In genomic region chr11:125772834-125773505, GRCh38 we compare ENCODE assay signal across 22 cellular contexts. TPM values are rescaled to one million over a fixed set of nuclear protein-coding genes. Genes with fewer than 3 reads are reported as not detected.
DNase-seq lines count a peak whose midpoint lies in the region; ATAC-seq, FAIRE-seq and TF ChIP-seq lines count a peak whose summit lies in the region.
"Had no signal": no experiment of that assay in that cellular context is flagged by ENCODE, and none has a peak within 500 bp of the region (broad histone marks: within the 10 kb centered on the region; RNA-seq: fewer than 3 reads in every experiment).

No MANE protein-coding gene starts in this region.

- H3K4me3 ChIP-seq in BJ (ENCODE audit: low read depth, low read length) (no peak overlapping the region), MG63 (no peak overlapping the region), endothelial cell of umbilical vein (replicated peaks in 1 of 3; ENCODE audit: insufficient read depth in 1 of 3, low read depth in 1 of 3, low read length in 3 of 3) (no peak overlapping the region)
- H3K4me3 ChIP-seq: BLaER1 treated with 17β-estradiol and CSF1 and Interleukin-3, amounts not matched to agents 10 nM and 100 nM; GM23338; suprapubic skin had no signal

- H3K9me3 Mint-ChIP-seq in T-cell = no peaks in the 10 kb centered on the region
- H3K9me3 Mint-ChIP-seq: GM23338; naive thymus-derived CD8-positive, alpha-beta T cell had no signal

- H3K9me3 ChIP-seq in MG63 = peaks cover 3% of the 10 kb centered on the region; the same call in 1 of the 2 replicates
- no peaks in the 10 kb centered on the region for H3K9me3 ChIP-seq in endothelial cell of umbilical vein (replicated peaks; ENCODE audit: control insufficient read depth, insufficient read depth, low read length)
- H3K9me3 ChIP-seq: BLaER1 treated with 17β-estradiol and CSF1 and Interleukin-3, amounts not matched to agents 10 nM and 100 nM; suprapubic skin had no signal

- no peaks in the 10 kb centered on the region for H3K79me2 ChIP-seq in endothelial cell of umbilical vein (ENCODE audit: control insufficient read depth, insufficient read depth, low read length)

- DNase-seq in BJ (ENCODE audit: low read depth) (peak; percentile 66), MG63 (peak; percentile 14), endothelial cell of umbilical vein (ENCODE audit: low read depth, low spot score) (no peak), myocyte (ENCODE audit: low read depth) (peak; percentile 6), frontal cortex (ENCODE audit: low spot score in 2 of 2) (no peak), NCI-H1105 (lab: John Stamatoyannopoulos, UW) (no peak), DMS 273 treated with DMSO at 0.1 percent for 48 hours (lab: John Stamatoyannopoulos, UW) (no peak), T-cell (no peak)
- DNase-seq: activated CD4-positive, alpha-beta T cell treated with anti-CD3 and anti-CD28 coated beads, Interleukin-2, amount 50 U/mL, for 4 hours; activated T-cell treated with anti-CD3 and anti-CD28 coated beads, Interleukin-2, amount 50 U/mL, for 1 hour; MM.1S; naive thymus-derived CD8-positive, alpha-beta T cell; NCI-H2029 treated with DMSO at 0.1 percent for 48 hours; NCI-H510A treated with DMSO at 0.1 percent for 48 hours; stimulated activated CD4-positive, alpha-beta T cell treated with anti-CD3 and anti-CD28 coated beads, Interleukin-1b, Interleukin-23, amount 100 ng/mL, for 48 hours had no signal

- H4K20me1 ChIP-seq in endothelial cell of umbilical vein (replicated peaks; ENCODE audit: control insufficient read depth, extremely low read depth, insufficient read depth, low read length) = no peaks in the 10 kb centered on the region
- H4K20me1 ChIP-seq: BLaER1 treated with 17β-estradiol and CSF1 and Interleukin-3, amounts not matched to agents 10 nM and 100 nM had no signal

- H3K27me3 ChIP-seq in BJ (ENCODE audit: control insufficient read depth, insufficient read depth, low read length) = peaks cover 4% of the 10 kb centered on the region
- peaks cover 23% of the 10 kb centered on the region for H3K27me3 ChIP-seq in MG63
- peaks cover 0 to 7% of the 10 kb centered on the region in 2 experiments for H3K27me3 ChIP-seq in endothelial cell of umbilical vein (ENCODE audit: control insufficient read depth in 2 of 2, insufficient read depth in 2 of 2, low read length in 2 of 2)
- H3K27me3 ChIP-seq: BLaER1 treated with 17β-estradiol and CSF1 and Interleukin-3, amounts not matched to agents 10 nM and 100 nM; suprapubic skin had no signal

- H3K9ac ChIP-seq in endothelial cell of umbilical vein (replicated peaks; ENCODE audit: extremely low read depth, insufficient read depth, low read length) = no peak overlapping the region
- H3K9ac ChIP-seq: BLaER1 treated with 17β-estradiol and CSF1 and Interleukin-3, amounts not matched to agents 10 nM and 100 nM had no signal

- POLR2A ChIA-PET in BJ (lab: Charles Lee) (no interaction called here), endothelial cell of umbilical vein (lab: Charles Lee) (no interaction called here), T-cell (lab: Charles Lee) (no interaction called here)

- TF ChIP-seq CTCF in BJ (IDR thresholded peaks at IDR 0.05; ENCODE audit: insufficient read depth, low read depth, low read length) (no peak), endothelial cell of umbilical vein (IDR thresholded peaks at IDR 0.05; ENCODE audit: extremely low read depth in 1 of 2, insufficient read depth in 1 of 2, low read depth in 1 of 2, low read length in 2 of 2) (no peak)

- no peak for FAIRE-seq in endothelial cell of umbilical vein (lab: Jason Lieb, UNC)
- FAIRE-seq in frontal cortex (lab: Jason Lieb, UNC) = no peak
- FAIRE-seq: TTC549 had no signal

- intact Hi-C loops in endothelial cell of umbilical vein (cut with micrococcal nuclease) = no loop called here

- no peak overlapping the region for H3K27ac Mint-ChIP-seq in T-cell
- H3K27ac Mint-ChIP-seq: activated naive CD8-positive, alpha-beta T cell; GM23338; naive thymus-derived CD8-positive, alpha-beta T cell had no signal

- no TSS peak for BruUV-seq in endothelial cell of umbilical vein (replicated peaks; lab: Mats Ljungman, UMichigan)

- dilution Hi-C loops in endothelial cell of umbilical vein (cut with MboI; ENCODE audit: extremely low pct_ligation_motif_present, low sequenced_read_pairs) = no loop called here

- no peak for TF ChIP-seq POLR2A in endothelial cell of umbilical vein (IDR thresholded peaks at IDR 0.05; ENCODE audit: low read depth, low read length)

- ATAC-seq in T-cell (replicated peaks in 1 of 4) = no peak
- ATAC-seq: GM23338; naive thymus-derived CD8-positive, alpha-beta T cell had no signal

- H3K27me3 Mint-ChIP-seq in T-cell = peaks cover 18 to 28% of the 10 kb centered on the region in 2 donors

- H3K36me3 ChIP-seq in BJ (ENCODE audit: control insufficient read depth, insufficient read depth, low read length) (no peaks in the 10 kb centered on the region), MG63 (no peaks in the 10 kb centered on the region), endothelial cell of umbilical vein (ENCODE audit: control insufficient read depth in 2 of 2, extremely low read depth in 1 of 2, insufficient read depth in 2 of 2, low read length in 2 of 2) (no peaks in the 10 kb centered on the region)
- H3K36me3 ChIP-seq: BLaER1 treated with 17β-estradiol and CSF1 and Interleukin-3, amounts not matched to agents 10 nM and 100 nM; suprapubic skin had no signal

- peaks cover 10% of the 10 kb centered on the region for H3K4me1 ChIP-seq in endothelial cell of umbilical vein (ENCODE audit: control insufficient read depth, extremely low read depth, insufficient read depth, low read length)
- H3K4me1 ChIP-seq: suprapubic skin had no signal

- H3K9me1 ChIP-seq in endothelial cell of umbilical vein (replicated peaks; ENCODE audit: control insufficient read depth, extremely low read depth, insufficient read depth, low read length) = no peaks in the 10 kb centered on the region

- H3K36me3 Mint-ChIP-seq in T-cell = no peaks in the 10 kb centered on the region
- H3K36me3 Mint-ChIP-seq: activated naive CD8-positive, alpha-beta T cell; naive thymus-derived CD8-positive, alpha-beta T cell had no signal

- H3K27ac ChIP-seq in endothelial cell of umbilical vein (ENCODE audit: insufficient read depth, low read depth, low read length) = no peak overlapping the region
- H3K27ac ChIP-seq: BLaER1 treated with 17β-estradiol and CSF1 and Interleukin-3, amounts not matched to agents 10 nM and 100 nM; suprapubic skin had no signal

- H3K4me2 ChIP-seq in endothelial cell of umbilical vein (ENCODE audit: insufficient read depth, low read length) = no peak overlapping the region
- H3K4me2 ChIP-seq: BLaER1 treated with 17β-estradiol and CSF1 and Interleukin-3, amounts not matched to agents 10 nM and 100 nM; GM23338 had no signal

- no peak overlapping the region for H2AFZ ChIP-seq in endothelial cell of umbilical vein (ENCODE audit: low read depth, low read length)
- H2AFZ ChIP-seq: GM23338 had no signal

- no peak overlapping the region for H3K4me3 Mint-ChIP-seq in T-cell
- H3K4me3 Mint-ChIP-seq: activated naive CD8-positive, alpha-beta T cell; GM23338; naive thymus-derived CD8-positive, alpha-beta T cell had no signal

- H3K4me1 Mint-ChIP-seq in T-cell = peaks cover 0 to 1% (median 0%) of the 10 kb centered on the region in 3 donors
- H3K4me1 Mint-ChIP-seq: GM23338 had no signal

- CTCF ChIA-PET in BJ (lab: Yijun Ruan, JAX) (interaction anchor here (1.4 kb wide), 1 partner anchor 9 kb away, joined by 3 read pairs; no protein-coding TSS in a partner anchor), endothelial cell of umbilical vein (lab: Charles Lee) (interaction anchor here (1.0 kb wide), 1 partner anchor 102 kb away, joined by 3 read pairs; no protein-coding TSS in a partner anchor), T-cell (lab: Charles Lee) (no interaction called here)

RNA-seq across cellular contexts. Expression of gene PATE2, which starts 5.7 kb away (rescaled TPM):
- polyA plus RNA-seq in BJ (2011; rRNA removed) = not detected in 2 replicates
- 0.09 TPM in 1 of 2 replicates, not detected in the other for polyA minus RNA-seq in BJ (2011; rRNA and poly(A)+ RNA removed)
- 0.07 TPM in 1 of 2 replicates, not detected in the other for total RNA-seq in MG63 (2014; rRNA removed; shearing (Covaris generic); ENCODE audit: low replicate concordance)
- 0.31 TPM in 1 of 2 replicates, not detected in the other for total RNA-seq in endothelial cell of umbilical vein
- not detected in 2 replicates for polyA plus RNA-seq in endothelial cell of umbilical vein
- not detected in 2 replicates for polyA plus RNA-seq in endothelial cell of umbilical vein (2011; cell fraction: cytosol; rRNA removed)
- 0.17 and 0.29 TPM in 2 replicates for polyA plus RNA-seq in endothelial cell of umbilical vein (2011; cell fraction: nucleus; rRNA removed)
- 0.16 TPM in 1 of 2 replicates, not detected in the other for polyA plus RNA-seq in endothelial cell of umbilical vein (2012)
- 0.41 TPM in 1 of 2 replicates, not detected in the other for polyA minus RNA-seq in endothelial cell of umbilical vein
- not detected for polyA minus RNA-seq in endothelial cell of umbilical vein (2011; cell fraction: cytosol; rRNA and poly(A)+ RNA removed)
- polyA minus RNA-seq in endothelial cell of umbilical vein (2011; cell fraction: nucleus; rRNA and poly(A)+ RNA removed) = 1.2 and 1.3 TPM in 2 replicates
- not detected in 2 replicates for total RNA-seq in myocyte
- not detected for polyA plus RNA-seq in myocyte (2012)
- 0.82 TPM for total RNA-seq in frontal cortex
- total RNA-seq in T-cell = not detected
- total RNA-seq: GM23338; naive thymus-derived CD8-positive, alpha-beta T cell; suprapubic skin had no signal
- polyA plus RNA-seq: naive thymus-derived CD8-positive, alpha-beta T cell had no signal

RNA-seq across cellular contexts. Expression of gene PATE3, which starts 15.0 kb away (rescaled TPM):
- not detected in 2 replicates for polyA plus RNA-seq in BJ (2011; rRNA removed)
- polyA minus RNA-seq in BJ (2011; rRNA and poly(A)+ RNA removed) = not detected in 2 replicates
- not detected in 2 replicates for total RNA-seq in MG63 (2014; rRNA removed; shearing (Covaris generic); ENCODE audit: low replicate concordance)
- total RNA-seq in endothelial cell of umbilical vein = not detected in 2 replicates
- not detected in 2 replicates for polyA plus RNA-seq in endothelial cell of umbilical vein
- polyA plus RNA-seq in endothelial cell of umbilical vein (2011; cell fraction: cytosol; rRNA removed) = not detected in 2 replicates
- polyA plus RNA-seq in endothelial cell of umbilical vein (2011; cell fraction: nucleus; rRNA removed) = not detected in 2 replicates
- polyA plus RNA-seq in endothelial cell of umbilical vein (2012) = not detected in 2 replicates
- polyA minus RNA-seq in endothelial cell of umbilical vein = not detected in 2 replicates
- polyA minus RNA-seq in endothelial cell of umbilical vein (2011; cell fraction: cytosol; rRNA and poly(A)+ RNA removed) = not detected
- not detected in 2 replicates for polyA minus RNA-seq in endothelial cell of umbilical vein (2011; cell fraction: nucleus; rRNA and poly(A)+ RNA removed)
- total RNA-seq in myocyte = not detected in 2 replicates
- polyA plus RNA-seq in myocyte (2012) = not detected
- total RNA-seq in frontal cortex = not detected
- not detected for total RNA-seq in T-cell
- total RNA-seq: cerebellum; GM23338; naive thymus-derived CD8-positive, alpha-beta T cell; SK-MEL-5; suprapubic skin had no signal
- polyA plus RNA-seq: GM23338; naive thymus-derived CD8-positive, alpha-beta T cell had no signal

RNA-seq across cellular contexts. Expression of gene PATE1, which starts 26.9 kb away (rescaled TPM):
- polyA plus RNA-seq in BJ (2011; rRNA removed) (not detected in 2 replicates), endothelial cell of umbilical vein (not detected in 2 replicates)
- not detected in 2 replicates for polyA minus RNA-seq in BJ (2011; rRNA and poly(A)+ RNA removed)
- total RNA-seq in MG63 (2014; rRNA removed; shearing (Covaris generic); ENCODE audit: low replicate concordance) = not detected in 2 replicates
- total RNA-seq in endothelial cell of umbilical vein (not detected in 2 replicates), myocyte (not detected in 2 replicates), frontal cortex (not detected), T-cell (not detected)
- polyA plus RNA-seq in endothelial cell of umbilical vein (2011; cell fraction: cytosol; rRNA removed) = not detected in 2 replicates
- polyA plus RNA-seq in endothelial cell of umbilical vein (2011; cell fraction: nucleus; rRNA removed) = not detected in 2 replicates
- not detected in 2 replicates for polyA plus RNA-seq in endothelial cell of umbilical vein (2012)
- polyA minus RNA-seq in endothelial cell of umbilical vein = not detected in 2 replicates
- not detected for polyA minus RNA-seq in endothelial cell of umbilical vein (2011; cell fraction: cytosol; rRNA and poly(A)+ RNA removed)
- polyA minus RNA-seq in endothelial cell of umbilical vein (2011; cell fraction: nucleus; rRNA and poly(A)+ RNA removed) = not detected in 2 replicates
- not detected for polyA plus RNA-seq in myocyte (2012)
- total RNA-seq: cerebellum; GM23338; naive thymus-derived CD8-positive, alpha-beta T cell; SK-MEL-5; suprapubic skin had no signal
- polyA plus RNA-seq: GM23338; naive thymus-derived CD8-positive, alpha-beta T cell had no signal

Comparison
In these comparisons a context has a peak if more than half of its experiments do, and no peak if none do; other contexts are left out.
1. DNase-seq: peak in BJ (single experiment), MG63 (single experiment) and myocyte (single experiment); none in endothelial cell of umbilical vein (single experiment), frontal cortex (0 of 2), NCI-H1105 (single experiment), DMS 273 treated with DMSO at 0.1 percent for 48 hours (single experiment) and T-cell (0 of 34).
2. CTCF ChIA-PET loops: an anchor here in BJ (1.4 kb wide) and endothelial cell of umbilical vein (1.0 kb wide); none called in T-cell.